ENCODE assay signal across 25 cellular contexts in genomic region chr1:17691147-17691634, GRCh38.
"Had no signal": no experiment of that assay in that cellular context is flagged by ENCODE, and none has a peak within 500 bp of the region (broad histone marks: within the 10 kb centered on the region; RNA-seq: fewer than 3 reads in every experiment).

No MANE protein-coding gene starts in this region.

- H3K4me1 ChIP-seq: testis, transverse colon had no signal

- H3K9me3 Mint-ChIP-seq: activated naive CD4-positive, alpha-beta T cell treated with anti-CD3 and anti-CD28 coated beads, Interleukin-2, amount 50 U/mL, for 72 hours; activated T-helper 17 cell treated with anti-CD3 and anti-CD28 coated beads, Interleukin-2, amount 50 U/mL, for 72 hours; T-helper 1 cell treated with Interleukin-12 subunit alpha and Interleukin-12 subunit beta and Interleukin-4 antibody, amounts not matched to agents 30 μg/mL and 1 μg/mL, for 36 hours had no signal

- H3K4me3 Mint-ChIP-seq: activated CD4-positive, alpha-beta memory T cell treated with anti-CD3 and anti-CD28 coated beads for 36 hours; activated T-helper 17 cell treated with anti-CD3 and anti-CD28 coated beads, Interleukin-2, amount 50 U/mL, for 72 hours; T-helper 1 cell treated with Interleukin-12 subunit alpha and Interleukin-12 subunit beta and Interleukin-4 antibody, amounts not matched to agents 30 μg/mL and 1 μg/mL, for 36 hours had no signal

- H3K9me3 ChIP-seq: left ventricle myocardium inferior, testis, transverse colon had no signal

- H3K4me3 ChIP-seq: cardiac muscle cell, coronary artery, dorsolateral prefrontal cortex, left ventricle myocardium inferior, lung, testis, transverse colon had no signal

- H3K4me1 Mint-ChIP-seq: activated T-helper 17 cell treated with anti-CD3 and anti-CD28 coated beads, Interleukin-2, amount 50 U/mL, for 72 hours had no signal

- H3K27ac Mint-ChIP-seq: activated CD4-positive, alpha-beta memory T cell treated with anti-CD3 and anti-CD28 coated beads for 36 hours; activated naive CD4-positive, alpha-beta T cell treated with anti-CD3 and anti-CD28 coated beads, Interleukin-2, amount 50 U/mL, for 72 hours; activated T-helper 17 cell treated with anti-CD3 and anti-CD28 coated beads, Interleukin-2, amount 50 U/mL, for 72 hours; T-helper 1 cell treated with Interleukin-12 subunit alpha and Interleukin-12 subunit beta and Interleukin-4 antibody, amounts not matched to agents 30 μg/mL and 1 μg/mL, for 36 hours had no signal

- H3K36me3 Mint-ChIP-seq: activated CD4-positive, alpha-beta memory T cell treated with anti-CD3 and anti-CD28 coated beads for 36 hours; activated naive CD4-positive, alpha-beta T cell treated with anti-CD3 and anti-CD28 coated beads, Interleukin-2, amount 50 U/mL, for 72 hours had no signal

- H3K36me3 ChIP-seq: cardiac muscle cell had no signal

- DNase-seq: activated CD4-positive, alpha-beta memory T cell treated with anti-CD3 and anti-CD28 coated beads for 36 hours; activated CD4-positive, alpha-beta T cell treated with anti-CD3 and anti-CD28 coated beads for 48 hours; activated CD8-positive, alpha-beta memory T cell treated with anti-CD3 and anti-CD28 coated beads, Interleukin-2, amount 50 U/mL, for 4 hours; activated gamma-delta T cell treated with Interleukin-2 at 50 U/mL for 16 hours; activated T-cell treated with anti-CD3 and anti-CD28 coated beads, Interleukin-2, amount 50 U/mL, for 1 hour; anterior cingulate cortex; cerebellar nuclear complex; dorsolateral prefrontal cortex; effector memory CD4-positive, alpha-beta T cell; left ventricle myocardium inferior; occipital lobe; stimulated activated naive CD8-positive, alpha-beta T cell treated with anti-CD3 and anti-CD28 coated beads, Interleukin-15, Interleukin-2, amounts not matched to agents 100 U/mL and 50 U/mL, for 24 hours; SW 1271; T-helper 9 cell; testis; transverse colon; WERI-Rb-1 had no signal

- H3K27me3 ChIP-seq: cardiac muscle cell, dorsolateral prefrontal cortex, testis, transverse colon had no signal

- ATAC-seq: activated CD4-positive, CD25-positive, alpha-beta regulatory T cell treated with anti-CD3 and anti-CD28 coated beads, Interleukin-2, amount 50 U/mL, for 24 hours; activated naive CD4-positive, alpha-beta T cell treated with anti-CD3 and anti-CD28 coated beads, Interleukin-2, amount 50 U/mL, for 72 hours; activated T-helper 17 cell treated with anti-CD3 and anti-CD28 coated beads, Interleukin-2, amount 50 U/mL, for 72 hours; right cardiac atrium; stimulated activated naive CD8-positive, alpha-beta T cell treated with anti-CD3 and anti-CD28 coated beads, Interleukin-15, Interleukin-2, amounts not matched to agents 100 U/mL and 50 U/mL, for 24 hours had no signal

- H3K27ac ChIP-seq: cardiac muscle cell, coronary artery, left ventricle myocardium inferior, testis, transverse colon, WERI-Rb-1 had no signal
